Comparison of ENCODE assay signal across 26 cellular contexts in genomic region chr17:61996916-61997605, GRCh38.
A peak's percentile ranks its signal among the peaks of the same experiment; 100 is the strongest.
DNase-seq lines count a peak whose midpoint lies in the region; ATAC-seq, FAIRE-seq and TF ChIP-seq lines count a peak whose summit lies in the region.
"Had no signal": no experiment of that assay in that cellular context is flagged by ENCODE, and none has a peak within 500 bp of the region (broad histone marks: within the 10 kb centered on the region; RNA-seq: fewer than 3 reads in every experiment).

No MANE protein-coding gene starts in this region.

- 65% methylated on average over 4 of the region's 4 CpGs for WGBS in K562 (ENCODE audit: insufficient coverage, low coverage, missing lambda C conversion rate)
- no CpG with 5 or more reads among the region's 4 CpGs for WGBS in mesendoderm (ENCODE audit: extremely low coverage, insufficient coverage, low lambda C conversion rate)

- H3K56ac ChIP-seq in mesendoderm (ENCODE audit: low read length) = no peak overlapping the region

- TF ChIP-seq RAD21 in K562 (CRISPR knock-in tag; conservative IDR thresholded peaks at IDR 0.05 in 1 of 2, IDR thresholded peaks at IDR 0.05 in 1 of 2) = no peak

- H2BK120ac ChIP-seq in mesendoderm (ENCODE audit: low read depth, low read length) = no peak overlapping the region

- no peak for TF ChIP-seq EP300 in K562 (IDR thresholded peaks at IDR 0.05; ENCODE audit: low read length)

- H2AFZ ChIP-seq in K562 (ENCODE audit: low read depth, low read length) = no peak overlapping the region

- TF ChIP-seq POLR2A in K562 (conservative IDR thresholded peaks at IDR 0.05) = no peak

- H3K79me2 ChIP-seq in K562 (ENCODE audit: control insufficient read depth, insufficient read depth, low read length) (peaks cover 52% of the 10 kb centered on the region), mesendoderm (ENCODE audit: control insufficient read depth, insufficient read depth, low read length) (no peaks in the 10 kb centered on the region)

- H3K9ac ChIP-seq in K562 (ENCODE audit: insufficient read depth in 1 of 2, low read depth in 2 of 2, low read length in 2 of 2) = no peak overlapping the region
- H3K9ac ChIP-seq in mesendoderm (ENCODE audit: low read length) = no peak overlapping the region
- H3K9ac ChIP-seq in skeletal muscle tissue (ENCODE audit: low read depth in 1 of 3, low read length in 3 of 3) = peak overlapping the region in 2 of 3 donors; percentile 58 to 60
- H3K9ac ChIP-seq: KMS-11 had no signal

- no peak overlapping the region for H2BK5ac ChIP-seq in mesendoderm (ENCODE audit: low read length)

- H3K36me3 Mint-ChIP-seq in naive thymus-derived CD8-positive, alpha-beta T cell = peaks cover 0 to 47% (median 1%) of the 10 kb centered on the region in 3 donors

- H3K4me1 ChIP-seq in K562 (replicated peaks in 1 of 2; ENCODE audit: control insufficient read depth in 2 of 2, insufficient read depth in 2 of 2, low read length in 2 of 2) = no peaks in the 10 kb centered on the region
- no peaks in the 10 kb centered on the region for H3K4me1 ChIP-seq in mesendoderm (ENCODE audit: control insufficient read depth, low read depth, low read length)
- peaks cover 14 to 19% (median 16%) of the 10 kb centered on the region in 3 donors for H3K4me1 ChIP-seq in skeletal muscle tissue (ENCODE audit: control insufficient read depth in 3 of 3, insufficient read depth in 3 of 3, low read length in 3 of 3)

- H3K27ac ChIP-seq in K562 (ENCODE audit: extremely low read depth, low read depth, low read length) (no peak overlapping the region), mesendoderm (ENCODE audit: low read depth, low read length) (no peak overlapping the region), skeletal muscle tissue (ENCODE audit: low read depth, low read length) (peak overlapping the region; percentile 32)
- H3K27ac ChIP-seq: KMS-11, stomach, tibial artery had no signal

- no peak overlapping the region for H2BK15ac ChIP-seq in mesendoderm (replicated peaks; ENCODE audit: low read depth)

- no peak for TF ChIP-seq CTCF in K562 (IDR thresholded peaks at IDR 0.05 in 2 of 3, conservative IDR thresholded peaks at IDR 0.05 in 1 of 3; ENCODE audit: insufficient read depth in 2 of 3, low read depth in 1 of 3, low read length in 3 of 3)

- H2AK5ac ChIP-seq in mesendoderm (ENCODE audit: low read length) = no peak overlapping the region

- no peak overlapping the region for H4K8ac ChIP-seq in mesendoderm (ENCODE audit: low read depth, low read length)

- in situ Hi-C loops in K562 (cut with MboI) = no loop called here

- H4K20me1 ChIP-seq in K562 (replicated peaks; ENCODE audit: control insufficient read depth, insufficient read depth, low read length) = no peaks in the 10 kb centered on the region

- no peaks in the 10 kb centered on the region for H3K9me1 ChIP-seq in K562 (ENCODE audit: control insufficient read depth, insufficient read depth, low read length)

- BruUV-seq in K562 (replicated peaks; lab: Mats Ljungman, UMichigan) = no TSS peak

- H3K9me3 Mint-ChIP-seq in naive thymus-derived CD8-positive, alpha-beta T cell = no peaks in the 10 kb centered on the region
- H3K9me3 Mint-ChIP-seq: activated naive CD4-positive, alpha-beta T cell treated with anti-CD3 and anti-CD28 coated beads for 36 hours; activated T-cell treated with anti-CD3 and anti-CD28 coated beads, Interleukin-2, amount 50 U/mL, for 72 hours; CD8-positive, alpha-beta T cell; nephron; WTC11 had no signal

- H3K18ac ChIP-seq in mesendoderm (ENCODE audit: low read length) = no peak overlapping the region

- H3K9me3 ChIP-seq in K562 (replicated peaks; ENCODE audit: control insufficient read depth, insufficient read depth, low read depth, low read length) (no peaks in the 10 kb centered on the region), skeletal muscle tissue (ENCODE audit: control insufficient read depth in 3 of 3, low read length in 3 of 3) (no peaks in the 10 kb centered on the region)
- H3K9me3 ChIP-seq: heart right ventricle, stomach, tibial artery had no signal

- CTCF ChIA-PET in K562 (lab: Yijun Ruan, JAX; ENCODE audit: low intra/inter-chr PET ratio) = no interaction called here

- intact Hi-C loops in K562 (cut with micrococcal nuclease) = no loop called here

- peak overlapping the region in 3 of 10 donors; percentile 4 to 80 (median 41) for H3K27ac Mint-ChIP-seq in naive thymus-derived CD8-positive, alpha-beta T cell
- H3K27ac Mint-ChIP-seq: activated CD8-positive, alpha-beta memory T cell treated with anti-CD3 and anti-CD28 coated beads, Interleukin-2, amount 10 ng/mL, durations not matched to agents 7 days and 5 days; activated naive CD4-positive, alpha-beta T cell treated with anti-CD3 and anti-CD28 coated beads for 36 hours; activated T-cell treated with anti-CD3 and anti-CD28 coated beads, Interleukin-2, amount 50 U/mL, for 72 hours; nephron; WTC11 had no signal

- H3K4me1 Mint-ChIP-seq in naive thymus-derived CD8-positive, alpha-beta T cell = peaks cover 20 to 44% (median 29%) of the 10 kb centered on the region in 4 donors

- no peak overlapping the region for H3K4me3 Mint-ChIP-seq in naive thymus-derived CD8-positive, alpha-beta T cell
- H3K4me3 Mint-ChIP-seq: activated CD8-positive, alpha-beta memory T cell treated with anti-CD3 and anti-CD28 coated beads, Interleukin-2, amount 10 ng/mL, durations not matched to agents 7 days and 5 days; activated naive CD4-positive, alpha-beta T cell treated with anti-CD3 and anti-CD28 coated beads for 36 hours; activated T-cell treated with anti-CD3 and anti-CD28 coated beads, Interleukin-2, amount 50 U/mL, for 72 hours; CD8-positive, alpha-beta T cell; nephron; WTC11 had no signal

- H3K4me3 ChIP-seq in K562 (no peak overlapping the region), mesendoderm (ENCODE audit: low read length) (no peak overlapping the region), skeletal muscle tissue (ENCODE audit: low read length in 3 of 3) (peak overlapping the region in 1 of 3 donors; percentile 31)
- H3K4me3 ChIP-seq: heart right ventricle, stomach, tibial artery had no signal

- H4K5ac ChIP-seq in mesendoderm (ENCODE audit: low read length) = no peak overlapping the region

- peaks cover 5% of the 10 kb centered on the region for H3K79me1 ChIP-seq in mesendoderm (ENCODE audit: low read length)

- H3K23ac ChIP-seq in mesendoderm (ENCODE audit: low read length) = no peak overlapping the region

- no peak for ATAC-seq in K562
- ATAC-seq in GM19452 (IDR thresholded peaks at IDR 0.05; ENCODE audit: unreplicated experiment) = no peak
- no peak for ATAC-seq in GM18502 (IDR thresholded peaks at IDR 0.05; ENCODE audit: poor library complexity, unreplicated experiment)
- ATAC-seq in naive thymus-derived CD8-positive, alpha-beta T cell = no peak
- ATAC-seq: activated CD8-positive, alpha-beta memory T cell treated with anti-CD3 and anti-CD28 coated beads, Interleukin-2, amount 10 ng/mL, durations not matched to agents 7 days and 5 days; activated T-cell treated with anti-CD3 and anti-CD28 coated beads, Interleukin-2, amount 50 U/mL, for 72 hours; CD8-positive, alpha-beta T cell; WTC11 had no signal

- no peaks in the 10 kb centered on the region for H3K27me3 Mint-ChIP-seq in naive thymus-derived CD8-positive, alpha-beta T cell
- H3K27me3 Mint-ChIP-seq: activated CD8-positive, alpha-beta memory T cell treated with anti-CD3 and anti-CD28 coated beads, Interleukin-2, amount 10 ng/mL, durations not matched to agents 7 days and 5 days had no signal

- H3K4ac ChIP-seq in mesendoderm (ENCODE audit: low read depth, low read length) = no peak overlapping the region

- H3K36me3 ChIP-seq in K562 (ENCODE audit: control insufficient read depth, insufficient read depth, low read length) (peaks cover 53% of the 10 kb centered on the region), mesendoderm (ENCODE audit: control insufficient read depth, insufficient read depth, low read length) (no peaks in the 10 kb centered on the region), skeletal muscle tissue (ENCODE audit: control insufficient read depth in 3 of 3, insufficient read depth in 3 of 3, low read length in 3 of 3) (peaks cover 0 to 4% (median 4%) of the 10 kb centered on the region in 3 donors)

- FAIRE-seq in K562 (lab: Jason Lieb, UNC) = no peak
- FAIRE-seq: endothelial cell of umbilical vein, G401.6, HTR-8/SVneo had no signal

- H3K27me3 ChIP-seq in K562 (ENCODE audit: control insufficient read depth in 2 of 2, insufficient read depth in 2 of 2, low read length in 2 of 2) = no peaks in the 10 kb centered on the region
- H3K27me3 ChIP-seq in mesendoderm (ENCODE audit: insufficient read depth, low read length, poor library complexity) = no peaks in the 10 kb centered on the region
- no peaks in the 10 kb centered on the region for H3K27me3 ChIP-seq in skeletal muscle tissue (ENCODE audit: control insufficient read depth in 3 of 3, insufficient read depth in 3 of 3, low read length in 3 of 3)
- H3K27me3 ChIP-seq: heart right ventricle, stomach, tibial artery had no signal

- H3K4me2 ChIP-seq in K562 (ENCODE audit: insufficient read depth, low read length) = no peak overlapping the region
- no peak overlapping the region for H3K4me2 ChIP-seq in mesendoderm (ENCODE audit: low read length)
- H3K4me2 ChIP-seq: KMS-11 had no signal

- POLR2A ChIA-PET in K562 (lab: Yijun Ruan, JAX) = interaction anchor here (1.2 kb wide), 1 partner anchor 134 kb away, joined by 3 read pairs; the partner anchor contains the start of gene BRIP1
- POLR2A ChIA-PET in naive thymus-derived CD8-positive, alpha-beta T cell (lab: Charles Lee) = no interaction called here

- DNase-seq in LHCN-M2 (ENCODE audit: low read depth) = peak; percentile 12
- DNase-seq in K562 (ENCODE audit: extremely low read depth in 1 of 4, low spot score in 3 of 4) = no peak
- DNase-seq in mesendoderm = peak; percentile 8
- no peak for DNase-seq in naive thymus-derived CD8-positive, alpha-beta T cell
- DNase-seq: activated CD4-positive, alpha-beta T cell treated with anti-CD3 and anti-CD28 coated beads, Interleukin-2, amount 50 U/mL, for 1 hour; activated CD8-positive, alpha-beta memory T cell treated with anti-CD3 and anti-CD28 coated beads, Interleukin-2, amount 10 ng/mL, durations not matched to agents 7 days and 5 days; activated naive CD4-positive, alpha-beta T cell treated with anti-CD3 and anti-CD28 coated beads for 36 hours; activated T-cell treated with anti-CD3 and anti-CD28 coated beads, Interleukin-2, amount 50 U/mL, for 72 hours; CD8-positive, alpha-beta T cell; DMS153; heart right ventricle; left colon; midbrain; MV-4-11; stomach; T-helper 9 cell; tibial artery had no signal

TF ChIP-seq in K562, 482 proteins besides CTCF, POLR2A, EP300 and RAD21:
- no peak for TF ChIP-seq STAT5A (IDR thresholded peaks at IDR 0.05; ENCODE audit: borderline replicate concordance, low read length)
- TF ChIP-seq EWSR1 (IDR thresholded peaks at IDR 0.05; ENCODE audit: borderline replicate concordance, low read depth, partially characterized antibody) = peak; percentile 50

Comparison
In these comparisons a context has a peak if more than half of its experiments do, and no peak if none do; other contexts are left out.
1. DNase-seq: peak in LHCN-M2 (single experiment) and mesendoderm (single experiment); none in K562 (0 of 4) and naive thymus-derived CD8-positive, alpha-beta T cell (0 of 10).
2. H3K9ac ChIP-seq: peak in skeletal muscle tissue (2 of 3); none in K562 (0 of 2) and mesendoderm (single experiment).